ENCODE assay signal across 30 cellular contexts in genomic region chr2:30621836-30622235, GRCh38.
"Had no signal": no experiment of that assay in that cellular context is flagged by ENCODE, and none has a peak within 500 bp of the region (broad histone marks: within the 10 kb centered on the region; RNA-seq: fewer than 3 reads in every experiment).

No MANE protein-coding gene starts in this region.

- H3K4me3 Mint-ChIP-seq: activated CD4-positive, alpha-beta memory T cell treated with anti-CD3 and anti-CD28 coated beads, Interleukin-2, amount 10 ng/mL, durations not matched to agents 7 days and 5 days; activated CD4-positive, alpha-beta T cell treated with anti-CD3 and anti-CD28 coated beads, Interleukin-2, amount 10 ng/mL, durations not matched to agents 7 days and 5 days; activated CD8-positive, alpha-beta memory T cell treated with anti-CD3 and anti-CD28 coated beads, Interleukin-2, amount 10 ng/mL, durations not matched to agents 7 days and 5 days; activated naive CD4-positive, alpha-beta T cell treated with anti-CD3 and anti-CD28 coated beads, Interleukin-2, amount 50 U/mL, for 24 hours; nephron; stimulated activated effector memory CD8-positive, alpha-beta T cell treated with anti-CD3 and anti-CD28 coated beads, Interleukin-12 subunit alpha, Interleukin-12 subunit beta, amount 100 ng/mL, for 72 hours had no signal

- H3K27ac ChIP-seq: adrenal gland, body of pancreas, epithelial cell of prostate, esophagus squamous epithelium, heart right ventricle, left lung, neutrophil, right lobe of liver, suprapubic skin, tibial artery had no signal

- DNase-seq: activated CD4-positive, alpha-beta memory T cell treated with anti-CD3 and anti-CD28 coated beads, Interleukin-2, amount 10 ng/mL, durations not matched to agents 7 days and 5 days; activated CD4-positive, alpha-beta T cell treated with anti-CD3 and anti-CD28 coated beads, Interleukin-2, amount 10 ng/mL, durations not matched to agents 7 days and 5 days; activated CD4-positive, CD25-positive, alpha-beta regulatory T cell treated with anti-CD3 and anti-CD28 coated beads, Interleukin-2, amount 50 U/mL, for 72 hours; activated CD8-positive, alpha-beta memory T cell treated with anti-CD3 and anti-CD28 coated beads, Interleukin-2, amount 10 ng/mL, durations not matched to agents 7 days and 5 days; activated T-cell treated with anti-CD3 and anti-CD28 coated beads, Interleukin-2, amount 50 U/mL, for 48 hours; adrenal gland; aorta; body of pancreas; dermis blood vessel endothelial cell; effector CD4-positive, alpha-beta T cell; esophagus squamous epithelium; foreskin melanocyte; heart right ventricle; mesendoderm; mucosa of descending colon; right lobe of liver; stimulated activated CD4-positive, alpha-beta T cell treated with anti-CD3 and anti-CD28 coated beads, Interleukin-12 subunit alpha, Interleukin-12 subunit beta, amount 100 ng/mL, for 4 hours; stimulated activated CD4-positive, alpha-beta T cell treated with anti-CD3 and anti-CD28 coated beads, Interleukin-4, amount 100 ng/mL, for 24 hours; T-helper 17 cell; T1000; tibial artery had no signal

- H3K36me3 ChIP-seq: adrenal gland, esophagus squamous epithelium, heart right ventricle, left lung, neutrophil, right lobe of liver, suprapubic skin, tibial artery had no signal

- H3K4me1 Mint-ChIP-seq: nephron had no signal

- ATAC-seq: activated CD8-positive, alpha-beta memory T cell treated with anti-CD3 and anti-CD28 coated beads, Interleukin-2, amount 10 ng/mL, durations not matched to agents 7 days and 5 days; body of pancreas; mucosa of descending colon; right lobe of liver; stimulated activated effector memory CD8-positive, alpha-beta T cell treated with anti-CD3 and anti-CD28 coated beads, Interleukin-12 subunit alpha, Interleukin-12 subunit beta, amount 100 ng/mL, for 72 hours; T-helper 17 cell had no signal

- H3K27ac Mint-ChIP-seq: activated CD4-positive, alpha-beta memory T cell treated with anti-CD3 and anti-CD28 coated beads, Interleukin-2, amount 10 ng/mL, durations not matched to agents 7 days and 5 days; activated CD4-positive, alpha-beta T cell treated with anti-CD3 and anti-CD28 coated beads, Interleukin-2, amount 10 ng/mL, durations not matched to agents 7 days and 5 days; activated CD8-positive, alpha-beta memory T cell treated with anti-CD3 and anti-CD28 coated beads, Interleukin-2, amount 10 ng/mL, durations not matched to agents 7 days and 5 days; activated naive CD4-positive, alpha-beta T cell treated with anti-CD3 and anti-CD28 coated beads, Interleukin-2, amount 50 U/mL, for 24 hours; activated T-helper 2 cell treated with anti-CD3 and anti-CD28 coated beads, Interferon-gamma antibody, Interleukin-2, Interleukin-4, amounts not matched to agents 10 μg/mL and 5 μg/mL and 100 μg/mL, durations not matched to agents 14 hours and 24 hours and 36 hours; nephron; stimulated activated effector memory CD8-positive, alpha-beta T cell treated with anti-CD3 and anti-CD28 coated beads, Interleukin-12 subunit alpha, Interleukin-12 subunit beta, amount 100 ng/mL, for 72 hours; T-helper 17 cell had no signal

- H3K9me3 Mint-ChIP-seq: activated CD4-positive, alpha-beta memory T cell treated with anti-CD3 and anti-CD28 coated beads, Interleukin-2, amount 10 ng/mL, durations not matched to agents 7 days and 5 days; activated naive CD4-positive, alpha-beta T cell treated with anti-CD3 and anti-CD28 coated beads, Interleukin-2, amount 50 U/mL, for 24 hours; activated T-helper 2 cell treated with anti-CD3 and anti-CD28 coated beads, Interferon-gamma antibody, Interleukin-2, Interleukin-4, amounts not matched to agents 10 μg/mL and 5 μg/mL and 100 μg/mL, durations not matched to agents 14 hours and 24 hours and 36 hours; nephron; stimulated activated effector memory CD8-positive, alpha-beta T cell treated with anti-CD3 and anti-CD28 coated beads, Interleukin-12 subunit alpha, Interleukin-12 subunit beta, amount 100 ng/mL, for 72 hours had no signal

- H3K27me3 Mint-ChIP-seq: activated CD4-positive, alpha-beta memory T cell treated with anti-CD3 and anti-CD28 coated beads, Interleukin-2, amount 10 ng/mL, durations not matched to agents 7 days and 5 days; activated CD4-positive, alpha-beta T cell treated with anti-CD3 and anti-CD28 coated beads, Interleukin-2, amount 10 ng/mL, durations not matched to agents 7 days and 5 days; activated CD8-positive, alpha-beta memory T cell treated with anti-CD3 and anti-CD28 coated beads, Interleukin-2, amount 10 ng/mL, durations not matched to agents 7 days and 5 days; activated naive CD4-positive, alpha-beta T cell treated with anti-CD3 and anti-CD28 coated beads, Interleukin-2, amount 50 U/mL, for 24 hours; T-helper 17 cell had no signal

- H3K27me3 ChIP-seq: adrenal gland, body of pancreas, esophagus squamous epithelium, heart right ventricle, left lung, neutrophil, right lobe of liver, suprapubic skin, tibial artery had no signal

- H3K4me3 ChIP-seq: adrenal gland, body of pancreas, esophagus squamous epithelium, heart right ventricle, left lung, lung, mucosa of descending colon, right lobe of liver, suprapubic skin, tibial artery had no signal

- H3K4me1 ChIP-seq: adrenal gland, body of pancreas, esophagus squamous epithelium, left lung, right lobe of liver, suprapubic skin had no signal

- H3K9me3 ChIP-seq: adrenal gland, body of pancreas, esophagus squamous epithelium, left lung, mucosa of descending colon, neutrophil, right lobe of liver, suprapubic skin, tibial artery had no signal
